In the genomic region with DNA sequence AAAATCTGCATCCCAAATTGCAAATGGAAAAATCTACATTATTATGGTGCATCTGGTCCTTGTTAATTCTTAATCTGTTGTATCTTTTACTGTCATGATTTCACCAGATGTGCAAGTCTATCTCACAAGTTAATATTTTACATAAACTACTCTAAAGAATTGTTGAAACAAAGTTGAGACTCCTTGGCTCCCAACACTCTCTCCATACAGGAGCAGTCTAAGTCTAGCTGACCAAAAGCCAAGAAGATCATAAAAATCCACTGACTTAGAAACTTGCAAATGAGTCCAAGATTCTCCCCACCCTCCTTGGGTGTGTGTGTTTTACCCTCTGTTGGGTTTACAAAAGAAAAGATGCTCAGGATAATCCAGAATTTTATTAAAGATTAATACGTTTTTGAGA, we compare ENCODE assay signal across 21 cellular contexts.
A peak's percentile ranks its signal among the peaks of the same experiment; 100 is the strongest.
DNase-seq lines count a peak whose midpoint lies in the region; ATAC-seq, FAIRE-seq and TF ChIP-seq lines count a peak whose summit lies in the region.
"Had no signal": no experiment of that assay in that cellular context is flagged by ENCODE, and none has a peak within 500 bp of the region (broad histone marks: within the 10 kb centered on the region; RNA-seq: fewer than 3 reads in every experiment).

No MANE protein-coding gene starts in this region.

- no peak overlapping the region for H3K4me3 ChIP-seq in SK-N-SH (ENCODE audit: low read depth in 2 of 2, low read length in 1 of 2)
- H3K4me3 ChIP-seq: BLaER1 treated with 17β-estradiol and CSF1 and Interleukin-3, amounts not matched to agents 10 nM and 100 nM; GM23338 had no signal

- no peak overlapping the region for H3K9ac ChIP-seq in SK-N-SH
- H3K9ac ChIP-seq: BLaER1 treated with 17β-estradiol and CSF1 and Interleukin-3, amounts not matched to agents 10 nM and 100 nM had no signal

- no peak for DNase-seq in SK-N-SH
- no peak for DNase-seq in foreskin keratinocyte
- peak; percentile 69 for DNase-seq in renal cortical epithelial cell (ENCODE audit: low read depth)
- DNase-seq in urothelium cell line (ENCODE audit: low spot score), result no peak
- no peak for DNase-seq in hepatic stellate cell (ENCODE audit: low spot score)
- DNase-seq: Caco-2; CD4-positive, CD25-positive, alpha-beta regulatory T cell; CD8-positive, alpha-beta memory T cell; GDM1; HCEC 1CT had no signal

- no peak overlapping the region for H2AFZ ChIP-seq in SK-N-SH (ENCODE audit: low read depth)
- H2AFZ ChIP-seq: GM23338 had no signal

- POLR2A ChIA-PET in SK-N-SH (lab: Yijun Ruan, JAX), result no interaction called here

- TF ChIP-seq CTCF in SK-N-SH (IDR thresholded peaks at IDR 0.05) (no peak), foreskin keratinocyte (conservative IDR thresholded peaks at IDR 0.05) (no peak)

- H3K4me2 ChIP-seq in SK-N-SH, result no peak overlapping the region
- H3K4me2 ChIP-seq: BLaER1 treated with 17β-estradiol and CSF1 and Interleukin-3, amounts not matched to agents 10 nM and 100 nM; GM23338 had no signal

- H3K79me2 ChIP-seq in SK-N-SH (ENCODE audit: insufficient read depth), result no peaks in the 10 kb centered on the region

- H3K27me3 ChIP-seq in SK-N-SH (ENCODE audit: insufficient read depth) (no peaks in the 10 kb centered on the region), foreskin keratinocyte (no peaks in the 10 kb centered on the region)
- H3K27me3 ChIP-seq: BLaER1 treated with 17β-estradiol and CSF1 and Interleukin-3, amounts not matched to agents 10 nM and 100 nM had no signal

- CTCF ChIA-PET in SK-N-SH (lab: Yijun Ruan, JAX), result interaction anchor here (0.7 kb wide), 1 partner anchor 98 kb away, joined by 3 read pairs; no protein-coding TSS in a partner anchor

- H3K27ac ChIP-seq in SK-N-SH (ENCODE audit: low read depth in 2 of 2, low read length in 1 of 2) (no peak overlapping the region), foreskin keratinocyte (peak overlapping the region; percentile 29)
- H3K27ac ChIP-seq: 22Rv1; BLaER1 treated with 17β-estradiol and CSF1 and Interleukin-3, amounts not matched to agents 10 nM and 100 nM had no signal

- no peaks in the 10 kb centered on the region for H4K20me1 ChIP-seq in SK-N-SH (ENCODE audit: insufficient read depth)
- H4K20me1 ChIP-seq: BLaER1 treated with 17β-estradiol and CSF1 and Interleukin-3, amounts not matched to agents 10 nM and 100 nM had no signal

- no peaks in the 10 kb centered on the region for H3K9me3 ChIP-seq in SK-N-SH
- H3K9me3 ChIP-seq: BLaER1 treated with 17β-estradiol and CSF1 and Interleukin-3, amounts not matched to agents 10 nM and 100 nM; Caco-2 had no signal

- no peak for TF ChIP-seq EP300 in SK-N-SH (IDR thresholded peaks at IDR 0.05; ENCODE audit: borderline replicate concordance in 1 of 2, low read depth in 1 of 2, low read length in 1 of 2)

- no peaks in the 10 kb centered on the region for H3K9me2 ChIP-seq in SK-N-SH

- H3K4me1 ChIP-seq in SK-N-SH (ENCODE audit: control insufficient read depth in 1 of 2, insufficient read depth in 2 of 2, low read depth in 1 of 2, low read length in 1 of 2), result no peaks in the 10 kb centered on the region
- peaks cover 11% of the 10 kb centered on the region for H3K4me1 ChIP-seq in foreskin keratinocyte
- H3K4me1 ChIP-seq: Caco-2 had no signal

- ATAC-seq in SK-N-SH treated with all-trans-retinoic acid at 6 μM for 48 hours (no peak), foreskin keratinocyte (no peak), HG03280 (IDR thresholded peaks at IDR 0.05; ENCODE audit: unreplicated experiment) (no peak)
- ATAC-seq: GM23338 had no signal

- TF ChIP-seq RAD21 in SK-N-SH (IDR thresholded peaks at IDR 0.05; ENCODE audit: low read length), result no peak

- no peaks in the 10 kb centered on the region for H3F3A ChIP-seq in SK-N-SH (replicated peaks; ENCODE audit: insufficient read depth)

- H3K36me3 ChIP-seq in SK-N-SH (replicated peaks in 1 of 2; ENCODE audit: control insufficient read depth in 1 of 2, insufficient read depth in 2 of 2, low read length in 1 of 2), result no peaks in the 10 kb centered on the region
- H3K36me3 ChIP-seq: BLaER1 treated with 17β-estradiol and CSF1 and Interleukin-3, amounts not matched to agents 10 nM and 100 nM had no signal

- FAIRE-seq in endometrium (lab: Jason Lieb, UNC), result peak; percentile 98
- FAIRE-seq in urothelium cell line (lab: Jason Lieb, UNC), result no peak
- FAIRE-seq: D721Med, GM12892, GM18507, H54, HTR-8/SVneo had no signal

- WGBS in SK-N-SH (ENCODE audit: low lambda C conversion rate), result 57% methylated on average over 1 of the region's 1 CpG

TF ChIP-seq in SK-N-SH, 30 proteins besides CTCF, POLR2A, EP300 and RAD21:
- TF ChIP-seq, protein P1, sequence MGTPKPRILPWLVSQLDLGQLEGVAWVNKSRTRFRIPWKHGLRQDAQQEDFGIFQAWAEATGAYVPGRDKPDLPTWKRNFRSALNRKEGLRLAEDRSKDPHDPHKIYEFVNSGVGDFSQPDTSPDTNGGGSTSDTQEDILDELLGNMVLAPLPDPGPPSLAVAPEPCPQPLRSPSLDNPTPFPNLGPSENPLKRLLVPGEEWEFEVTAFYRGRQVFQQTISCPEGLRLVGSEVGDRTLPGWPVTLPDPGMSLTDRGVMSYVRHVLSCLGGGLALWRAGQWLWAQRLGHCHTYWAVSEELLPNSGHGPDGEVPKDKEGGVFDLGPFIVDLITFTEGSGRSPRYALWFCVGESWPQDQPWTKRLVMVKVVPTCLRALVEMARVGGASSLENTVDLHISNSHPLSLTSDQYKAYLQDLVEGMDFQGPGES (IDR thresholded peaks at IDR 0.05; ENCODE audit: low read depth, low read length), result no peak
- peak; percentile 18; the same call in 1 of the 2 replicates for TF ChIP-seq TCF12 (IDR thresholded peaks at IDR 0.05)

TF ChIP-seq in SK-N-SH treated with all-trans-retinoic acid at 6 μM for 48 hours, 23 proteins besides CTCF, POLR2A, EP300 and RAD21 (continues in another document):
- TF ChIP-seq ZC3H10 (CRISPR knock-in tag; IDR thresholded peaks at IDR 0.05) (no peak), ZFP3 (CRISPR knock-in tag; IDR thresholded peaks at IDR 0.05) (no peak), SNAI2 (CRISPR knock-in tag; IDR thresholded peaks at IDR 0.05) (no peak), TOX (CRISPR knock-in tag; IDR thresholded peaks at IDR 0.05; ENCODE audit: borderline replicate concordance) (no peak), BACH2 (CRISPR knock-in tag; IDR thresholded peaks at IDR 0.05; ENCODE audit: borderline replicate concordance) (no peak), PPARA (CRISPR knock-in tag; IDR thresholded peaks at IDR 0.05; ENCODE audit: borderline replicate concordance) (no peak), ARNTL (CRISPR knock-in tag; IDR thresholded peaks at IDR 0.05; ENCODE audit: borderline replicate concordance, low read depth) (no peak), TCF4 (CRISPR knock-in tag; IDR thresholded peaks at IDR 0.05; ENCODE audit: borderline replicate concordance) (no peak; the same call in 1 of the 2 replicates), OSR1 (CRISPR knock-in tag; IDR thresholded peaks at IDR 0.05) (no peak)
- TF ChIP-seq, protein P2, sequence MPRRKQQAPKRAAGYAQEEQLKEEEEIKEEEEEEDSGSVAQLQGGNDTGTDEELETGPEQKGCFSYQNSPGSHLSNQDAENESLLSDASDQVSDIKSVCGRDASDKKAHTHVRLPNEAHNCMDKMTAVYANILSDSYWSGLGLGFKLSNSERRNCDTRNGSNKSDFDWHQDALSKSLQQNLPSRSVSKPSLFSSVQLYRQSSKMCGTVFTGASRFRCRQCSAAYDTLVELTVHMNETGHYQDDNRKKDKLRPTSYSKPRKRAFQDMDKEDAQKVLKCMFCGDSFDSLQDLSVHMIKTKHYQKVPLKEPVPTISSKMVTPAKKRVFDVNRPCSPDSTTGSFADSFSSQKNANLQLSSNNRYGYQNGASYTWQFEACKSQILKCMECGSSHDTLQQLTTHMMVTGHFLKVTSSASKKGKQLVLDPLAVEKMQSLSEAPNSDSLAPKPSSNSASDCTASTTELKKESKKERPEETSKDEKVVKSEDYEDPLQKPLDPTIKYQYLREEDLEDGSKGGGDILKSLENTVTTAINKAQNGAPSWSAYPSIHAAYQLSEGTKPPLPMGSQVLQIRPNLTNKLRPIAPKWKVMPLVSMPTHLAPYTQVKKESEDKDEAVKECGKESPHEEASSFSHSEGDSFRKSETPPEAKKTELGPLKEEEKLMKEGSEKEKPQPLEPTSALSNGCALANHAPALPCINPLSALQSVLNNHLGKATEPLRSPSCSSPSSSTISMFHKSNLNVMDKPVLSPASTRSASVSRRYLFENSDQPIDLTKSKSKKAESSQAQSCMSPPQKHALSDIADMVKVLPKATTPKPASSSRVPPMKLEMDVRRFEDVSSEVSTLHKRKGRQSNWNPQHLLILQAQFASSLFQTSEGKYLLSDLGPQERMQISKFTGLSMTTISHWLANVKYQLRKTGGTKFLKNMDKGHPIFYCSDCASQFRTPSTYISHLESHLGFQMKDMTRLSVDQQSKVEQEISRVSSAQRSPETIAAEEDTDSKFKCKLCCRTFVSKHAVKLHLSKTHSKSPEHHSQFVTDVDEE (CRISPR knock-in tag; IDR thresholded peaks at IDR 0.05), result no peak
- TF ChIP-seq, protein P3, sequence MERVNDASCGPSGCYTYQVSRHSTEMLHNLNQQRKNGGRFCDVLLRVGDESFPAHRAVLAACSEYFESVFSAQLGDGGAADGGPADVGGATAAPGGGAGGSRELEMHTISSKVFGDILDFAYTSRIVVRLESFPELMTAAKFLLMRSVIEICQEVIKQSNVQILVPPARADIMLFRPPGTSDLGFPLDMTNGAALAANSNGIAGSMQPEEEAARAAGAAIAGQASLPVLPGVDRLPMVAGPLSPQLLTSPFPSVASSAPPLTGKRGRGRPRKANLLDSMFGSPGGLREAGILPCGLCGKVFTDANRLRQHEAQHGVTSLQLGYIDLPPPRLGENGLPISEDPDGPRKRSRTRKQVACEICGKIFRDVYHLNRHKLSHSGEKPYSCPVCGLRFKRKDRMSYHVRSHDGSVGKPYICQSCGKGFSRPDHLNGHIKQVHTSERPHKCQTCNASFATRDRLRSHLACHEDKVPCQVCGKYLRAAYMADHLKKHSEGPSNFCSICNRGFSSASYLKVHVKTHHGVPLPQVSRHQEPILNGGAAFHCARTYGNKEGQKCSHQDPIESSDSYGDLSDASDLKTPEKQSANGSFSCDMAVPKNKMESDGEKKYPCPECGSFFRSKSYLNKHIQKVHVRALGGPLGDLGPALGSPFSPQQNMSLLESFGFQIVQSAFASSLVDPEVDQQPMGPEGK (CRISPR knock-in tag; IDR thresholded peaks at IDR 0.05; ENCODE audit: borderline replicate concordance), result no peak
